23 cellular contexts compared by ENCODE assay signal in genomic region chr4:99008051-99008450, GRCh38.
"Had no signal": no experiment of that assay in that cellular context is flagged by ENCODE, and none has a peak within 500 bp of the region (broad histone marks: within the 10 kb centered on the region; RNA-seq: fewer than 3 reads in every experiment).

No MANE protein-coding gene starts in this region.

- H3K4me3 ChIP-seq: adrenal gland, body of pancreas, gastroesophageal sphincter, neural progenitor cell, spleen, testis, transverse colon had no signal

- H3K36me3 ChIP-seq: adrenal gland, gastroesophageal sphincter, transverse colon had no signal

- H3K27me3 ChIP-seq: adrenal gland, body of pancreas, gastroesophageal sphincter, neural progenitor cell, spleen, testis, transverse colon had no signal

- H3K9me3 ChIP-seq: adrenal gland, body of pancreas, testis had no signal

- H3K27me3 Mint-ChIP-seq: activated naive CD8-positive, alpha-beta T cell treated with anti-CD3 and anti-CD28 coated beads for 36 hours; effector memory CD8-positive, alpha-beta T cell; naive thymus-derived CD8-positive, alpha-beta T cell; T-cell had no signal

- H3K4me3 Mint-ChIP-seq: activated naive CD4-positive, alpha-beta T cell treated with anti-CD3 and anti-CD28 coated beads for 36 hours; activated naive CD8-positive, alpha-beta T cell treated with anti-CD3 and anti-CD28 coated beads for 36 hours; effector memory CD8-positive, alpha-beta T cell; naive thymus-derived CD8-positive, alpha-beta T cell; neural progenitor cell; T-cell had no signal

- H3K27ac ChIP-seq: adrenal gland, body of pancreas, gastroesophageal sphincter, neural progenitor cell, spleen, testis, transverse colon had no signal

- H3K4me1 ChIP-seq: adrenal gland, body of pancreas had no signal

- H3K4me1 Mint-ChIP-seq: neural progenitor cell had no signal

- DNase-seq: activated CD4-positive, alpha-beta T cell treated with anti-CD3 and anti-CD28 coated beads for 4 hours; activated CD4-positive, alpha-beta T cell treated with anti-CD3 and anti-CD28 coated beads, Interleukin-2, amount 50 U/mL, for 48 hours; activated CD8-positive, alpha-beta memory T cell treated with anti-CD3 and anti-CD28 coated beads for 24 hours; activated effector memory CD4-positive, alpha-beta T cell treated with Interleukin-2 at 50 U/mL for 16 hours; activated naive CD4-positive, alpha-beta T cell treated with anti-CD3 and anti-CD28 coated beads for 36 hours; activated naive CD8-positive, alpha-beta T cell treated with anti-CD3 and anti-CD28 coated beads for 36 hours; adrenal gland; aorta; body of pancreas; caudate nucleus; cortex of kidney; effector memory CD8-positive, alpha-beta T cell; left ventricle myocardium superior; naive thymus-derived CD8-positive, alpha-beta T cell; occipital lobe; right cardiac atrium; spleen; stimulated activated naive CD8-positive, alpha-beta T cell treated with anti-CD3 and anti-CD28 coated beads, Interleukin-15, Interleukin-2, amounts not matched to agents 100 U/mL and 50 U/mL, for 24 hours; T-cell; testis; transverse colon had no signal

- H3K27ac Mint-ChIP-seq: activated naive CD4-positive, alpha-beta T cell treated with anti-CD3 and anti-CD28 coated beads for 36 hours; activated naive CD8-positive, alpha-beta T cell treated with anti-CD3 and anti-CD28 coated beads for 36 hours; effector memory CD8-positive, alpha-beta T cell; neural progenitor cell had no signal

- ATAC-seq: body of pancreas; effector memory CD8-positive, alpha-beta T cell; gastroesophageal sphincter; left ventricle myocardium superior; naive thymus-derived CD8-positive, alpha-beta T cell; right cardiac atrium; stimulated activated naive CD8-positive, alpha-beta T cell treated with anti-CD3 and anti-CD28 coated beads, Interleukin-15, Interleukin-2, amounts not matched to agents 100 U/mL and 50 U/mL, for 24 hours; T-cell had no signal

- H3K4me2 ChIP-seq: neural progenitor cell had no signal

- H3K9me3 Mint-ChIP-seq: effector memory CD8-positive, alpha-beta T cell had no signal

- H2AFZ ChIP-seq: neural progenitor cell had no signal

- H3K9ac ChIP-seq: neural progenitor cell had no signal
